Comparison of ENCODE assay signal across 1 cellular context in genomic region chr18:32930695-32931301, GRCh38.
A peak's percentile ranks its signal among the peaks of the same experiment; 100 is the strongest.
TF ChIP-seq lines count a peak whose summit lies in the region.

No MANE protein-coding gene starts in this region.

TF ChIP-seq in HepG2, 621 proteins besides CTCF, POLR2A, EP300 and RAD21 (continued from another document):
- no peak for TF ChIP-seq PBX3 (CRISPR knock-in tag; IDR thresholded peaks at IDR 0.05; ENCODE audit: borderline replicate concordance)
- TF ChIP-seq STAG1 (CRISPR knock-in tag; IDR thresholded peaks at IDR 0.05): peak; percentile 77
- TF ChIP-seq JARID2 (CRISPR knock-in tag; IDR thresholded peaks at IDR 0.05; ENCODE audit: insufficient replicate concordance): no peak
- TF ChIP-seq TOPORS (CRISPR knock-in tag; IDR thresholded peaks at IDR 0.05): no peak
- TF ChIP-seq ZBTB21 (CRISPR knock-in tag; IDR thresholded peaks at IDR 0.05): no peak
- no peak for TF ChIP-seq ZNF367 (CRISPR knock-in tag; IDR thresholded peaks at IDR 0.05; ENCODE audit: borderline replicate concordance)
- no peak for TF ChIP-seq SYNCRIP (IDR thresholded peaks at IDR 0.05; ENCODE audit: insufficient read depth, low read depth, low read length)
- TF ChIP-seq GZF1 (CRISPR knock-in tag; IDR thresholded peaks at IDR 0.05): no peak
- TF ChIP-seq ZBTB34 (CRISPR knock-in tag; IDR thresholded peaks at IDR 0.05): no peak
- no peak for TF ChIP-seq CENPBD1 (CRISPR knock-in tag; IDR thresholded peaks at IDR 0.05; ENCODE audit: borderline replicate concordance, low read depth)
- TF ChIP-seq ARID2 (CRISPR knock-in tag; IDR thresholded peaks at IDR 0.05; ENCODE audit: borderline replicate concordance): no peak
- peak; percentile 14; the same call in 1 of the 2 replicates for TF ChIP-seq ARID5B (CRISPR knock-in tag; IDR thresholded peaks at IDR 0.05)
- TF ChIP-seq SOX5 (CRISPR knock-in tag; IDR thresholded peaks at IDR 0.05; ENCODE audit: borderline replicate concordance): no peak
- no peak for TF ChIP-seq PAX8 (CRISPR knock-in tag; IDR thresholded peaks at IDR 0.05; ENCODE audit: borderline replicate concordance)
- TF ChIP-seq YEATS4 (CRISPR knock-in tag; IDR thresholded peaks at IDR 0.05; ENCODE audit: borderline replicate concordance): no peak
- 0 out of 2 replicates have a peak, but pooled peaks have one; percentile 27 for TF ChIP-seq ZNF652 (CRISPR knock-in tag; IDR thresholded peaks at IDR 0.05; ENCODE audit: borderline replicate concordance, low read depth)
- no peak for TF ChIP-seq SUZ12 (IDR thresholded peaks at IDR 0.05; ENCODE audit: low read depth, low read length)
- TF ChIP-seq ZNF552 (CRISPR knock-in tag; IDR thresholded peaks at IDR 0.05; ENCODE audit: borderline replicate concordance): no peak
- TF ChIP-seq ELF1 (CRISPR knock-in tag; IDR thresholded peaks at IDR 0.05): no peak
- TF ChIP-seq KDM4B (CRISPR knock-in tag; IDR thresholded peaks at IDR 0.05): no peak
- TF ChIP-seq SNRNP70 (IDR thresholded peaks at IDR 0.05; ENCODE audit: low read depth, low read length): no peak
- no peak for TF ChIP-seq NFE2 (CRISPR knock-in tag; IDR thresholded peaks at IDR 0.05)
- no peak for TF ChIP-seq STAT5B (CRISPR knock-in tag; IDR thresholded peaks at IDR 0.05)
- no peak for TF ChIP-seq ZNF639 (CRISPR knock-in tag; conservative IDR thresholded peaks at IDR 0.05)
- TF ChIP-seq ASH2L (IDR thresholded peaks at IDR 0.05; ENCODE audit: insufficient read length, low read depth, low read length): no peak
